ENCODE assay signal across 9 cellular contexts in the genomic region with DNA sequence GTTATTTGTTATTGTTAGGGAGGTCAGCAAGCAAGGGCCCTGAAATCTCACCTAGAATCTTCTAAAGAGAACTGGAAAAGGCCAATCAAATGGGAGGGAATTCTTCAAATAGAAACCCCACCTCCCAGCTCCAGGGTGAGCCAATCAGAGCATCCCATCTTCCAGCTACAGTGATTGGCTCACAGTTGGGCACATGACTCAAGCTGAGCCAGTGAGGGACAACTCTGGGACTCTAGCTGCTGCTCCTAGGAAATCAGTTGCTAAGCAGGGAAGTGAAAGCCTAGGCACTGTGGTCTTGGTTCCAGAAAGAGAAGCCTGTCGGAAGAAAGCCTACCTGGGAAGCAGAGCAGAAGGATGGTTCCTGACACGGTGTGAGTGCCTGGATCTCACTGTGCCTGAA. TPM values are rescaled to one million over a fixed set of nuclear protein-coding genes. Genes with fewer than 3 reads are reported as not detected.
DNase-seq lines count a peak whose midpoint lies in the region; ATAC-seq, FAIRE-seq and TF ChIP-seq lines count a peak whose summit lies in the region.
"Had no signal": no experiment of that assay in that cellular context is flagged by ENCODE, and none has a peak within 500 bp of the region (broad histone marks: within the 10 kb centered on the region; RNA-seq: fewer than 3 reads in every experiment).

No MANE protein-coding gene starts in this region.

- no peak for TF ChIP-seq CTCF in dorsolateral prefrontal cortex (IDR thresholded peaks at IDR 0.05 in 54 of 56, conservative IDR thresholded peaks at IDR 0.05 in 2 of 56; ENCODE audit: low read depth in 1 of 56, partially characterized antibody in 56 of 56)

- H3K27me3 Mint-ChIP-seq in stimulated activated naive B cell treated with anti-CD40 and anti-IgM and Interleukin-4, amounts not matched to agents 10 μg/mL and 1 μg/mL and 100 μg/mL, for 72 hours: peaks cover 59 to 66% of the 10 kb centered on the region in 2 donors
- peaks cover 51% of the 10 kb centered on the region for H3K27me3 Mint-ChIP-seq in activated CD4-positive, alpha-beta T cell treated with anti-CD3 and anti-CD28 coated beads, Interleukin-2, amount 10 ng/mL, durations not matched to agents 7 days and 5 days

- H3K9me3 Mint-ChIP-seq in stimulated activated naive B cell treated with anti-CD40 and anti-IgM and Interleukin-4, amounts not matched to agents 10 μg/mL and 1 μg/mL and 100 μg/mL, for 72 hours: peaks cover 0 to 5% of the 10 kb centered on the region in 2 donors
- no peaks in the 10 kb centered on the region for H3K9me3 Mint-ChIP-seq in activated CD4-positive, alpha-beta T cell treated with anti-CD3 and anti-CD28 coated beads, Interleukin-2, amount 10 ng/mL, durations not matched to agents 7 days and 5 days

- H3K4me3 Mint-ChIP-seq in stimulated activated naive B cell treated with anti-CD40 and anti-IgM and Interleukin-4, amounts not matched to agents 10 μg/mL and 1 μg/mL and 100 μg/mL, for 72 hours: no peak overlapping the region
- no peak overlapping the region for H3K4me3 Mint-ChIP-seq in activated CD4-positive, alpha-beta T cell treated with anti-CD3 and anti-CD28 coated beads, Interleukin-2, amount 10 ng/mL, durations not matched to agents 7 days and 5 days

- no peak for FAIRE-seq in RCC 7860 (lab: Jason Lieb, UNC)

- H3K4me1 Mint-ChIP-seq in stimulated activated naive B cell treated with anti-CD40 and anti-IgM and Interleukin-4, amounts not matched to agents 10 μg/mL and 1 μg/mL and 100 μg/mL, for 72 hours: peaks cover 16 to 17% of the 10 kb centered on the region in 2 donors
- H3K4me1 Mint-ChIP-seq in activated CD4-positive, alpha-beta T cell treated with anti-CD3 and anti-CD28 coated beads, Interleukin-2, amount 10 ng/mL, durations not matched to agents 7 days and 5 days: peaks cover 2% of the 10 kb centered on the region

- POLR2A ChIA-PET in activated CD4-positive, alpha-beta T cell treated with anti-CD3 and anti-CD28 coated beads, Interleukin-2, amount 10 ng/mL, durations not matched to agents 7 days and 5 days (lab: Charles Lee): no interaction called here

- no peak overlapping the region for H3K4me3 ChIP-seq in dorsolateral prefrontal cortex
- H3K4me3 ChIP-seq: heart left ventricle had no signal

- CTCF ChIA-PET in activated CD4-positive, alpha-beta T cell treated with anti-CD3 and anti-CD28 coated beads, Interleukin-2, amount 10 ng/mL, durations not matched to agents 7 days and 5 days (lab: Charles Lee): interaction anchor here (1.3 kb wide), 1 partner anchor 28 kb away, joined by 3 read pairs; no protein-coding TSS in a partner anchor

- DNase-seq in activated CD4-positive, CD25-positive, alpha-beta regulatory T cell treated with anti-CD3 and anti-CD28 coated beads, Interleukin-2, amount 50 U/mL, for 72 hours: no peak
- DNase-seq in NCI-H524 treated with DMSO at 0.1 percent for 48 hours (lab: John Stamatoyannopoulos, UW) (peak; percentile 56), dorsolateral prefrontal cortex (peak in 8 of 10 donors; percentile 47 to 81 (median 70)), RCC 7860 (ENCODE audit: low spot score) (no peak)
- DNase-seq in stimulated activated naive B cell treated with anti-CD40 and anti-IgM and Interleukin-4, amounts not matched to agents 10 μg/mL and 1 μg/mL and 100 μg/mL, for 72 hours: no peak
- no peak for DNase-seq in activated CD4-positive, alpha-beta T cell treated with anti-CD3 and anti-CD28 coated beads, Interleukin-2, amount 10 ng/mL, durations not matched to agents 7 days and 5 days

- peak; percentile 36 for ATAC-seq in activated CD4-positive, CD25-positive, alpha-beta regulatory T cell treated with anti-CD3 and anti-CD28 coated beads, Interleukin-2, amount 50 U/mL, for 24 hours
- ATAC-seq in stimulated activated naive B cell treated with anti-CD40 and anti-IgM and Interleukin-4, amounts not matched to agents 10 μg/mL and 1 μg/mL and 100 μg/mL, for 72 hours (replicated peaks): peak; percentile 31 to 49
- ATAC-seq in GM19328 (IDR thresholded peaks at IDR 0.05; ENCODE audit: unreplicated experiment): no peak
- ATAC-seq: heart left ventricle had no signal

- H3K27me3 ChIP-seq in dorsolateral prefrontal cortex: peaks cover 0 to 34% (median 7%) of the 10 kb centered on the region in 45 donors

- peak overlapping the region in 5 of 59 donors; percentile 54 to 87 (median 71) for H3K27ac ChIP-seq in dorsolateral prefrontal cortex
- H3K27ac ChIP-seq: heart left ventricle had no signal

- H3K36me3 Mint-ChIP-seq in stimulated activated naive B cell treated with anti-CD40 and anti-IgM and Interleukin-4, amounts not matched to agents 10 μg/mL and 1 μg/mL and 100 μg/mL, for 72 hours: peaks cover 0 to 2% of the 10 kb centered on the region in 2 donors
- no peaks in the 10 kb centered on the region for H3K36me3 Mint-ChIP-seq in activated CD4-positive, alpha-beta T cell treated with anti-CD3 and anti-CD28 coated beads, Interleukin-2, amount 10 ng/mL, durations not matched to agents 7 days and 5 days (ENCODE audit: low read depth)

- intact Hi-C loops in dorsolateral prefrontal cortex (cut with DNase I): no loop called here

- no peak overlapping the region for H3K27ac Mint-ChIP-seq in stimulated activated naive B cell treated with anti-CD40 and anti-IgM and Interleukin-4, amounts not matched to agents 10 μg/mL and 1 μg/mL and 100 μg/mL, for 72 hours
- H3K27ac Mint-ChIP-seq in activated CD4-positive, alpha-beta T cell treated with anti-CD3 and anti-CD28 coated beads, Interleukin-2, amount 10 ng/mL, durations not matched to agents 7 days and 5 days: no peak overlapping the region

RNA-seq across cellular contexts. Expression of a gene that starts 13.4 kb away (rescaled TPM):
- total RNA-seq in dorsolateral prefrontal cortex: 1 to 10 TPM in 70 of 120 experiments, under 1 TPM in 41, not detected in 9; 0.29 to 4.0 (median 1.3) TPM
- total RNA-seq in activated CD4-positive, alpha-beta T cell treated with anti-CD3 and anti-CD28 coated beads, Interleukin-2, amount 10 ng/mL, durations not matched to agents 7 days and 5 days: not detected

RNA-seq across cellular contexts. Expression of a gene that starts 48.0 kb away (rescaled TPM):
- total RNA-seq in dorsolateral prefrontal cortex: 100 to 1,000 TPM in 51 of 120 experiments, 10 to 100 TPM in 69; 41.7 to 274 (median 96.1) TPM
- total RNA-seq in activated CD4-positive, alpha-beta T cell treated with anti-CD3 and anti-CD28 coated beads, Interleukin-2, amount 10 ng/mL, durations not matched to agents 7 days and 5 days: not detected
- total RNA-seq: heart left ventricle had no signal

RNA-seq across cellular contexts. Expression of a gene that starts 56.5 kb away (rescaled TPM):
- 10 to 100 TPM in 85 of 120 experiments, 1 to 10 TPM in 35; 6.3 to 17.2 (median 11.1) TPM for total RNA-seq in dorsolateral prefrontal cortex
- total RNA-seq in activated CD4-positive, alpha-beta T cell treated with anti-CD3 and anti-CD28 coated beads, Interleukin-2, amount 10 ng/mL, durations not matched to agents 7 days and 5 days: 10 to 100 TPM; 29.9 to 37.2 TPM

Comparison
In these comparisons a context has a peak if more than half of its experiments do, and no peak if none do; other contexts are left out.
1. DNase-seq: peak in NCI-H524 treated with DMSO at 0.1 percent for 48 hours (single experiment) and dorsolateral prefrontal cortex (8 of 10); none in activated CD4-positive, CD25-positive, alpha-beta regulatory T cell treated with anti-CD3 and anti-CD28 coated beads, Interleukin-2, amount 50 U/mL, for 72 hours (single experiment), stimulated activated naive B cell treated with anti-CD40 and anti-IgM and Interleukin-4, amounts not matched to agents 10 μg/mL and 1 μg/mL and 100 μg/mL, for 72 hours (single experiment), activated CD4-positive, alpha-beta T cell treated with anti-CD3 and anti-CD28 coated beads, Interleukin-2, amount 10 ng/mL, durations not matched to agents 7 days and 5 days (single experiment) and RCC 7860 (single experiment).
2. RNA of a gene that starts 48.0 kb away (total RNA-seq): 41.7 to 274 TPM in dorsolateral prefrontal cortex; not detected in activated CD4-positive, alpha-beta T cell treated with anti-CD3 and anti-CD28 coated beads, Interleukin-2, amount 10 ng/mL, durations not matched to agents 7 days and 5 days; every median in the first group is over 10 times any median in the second.